ENCODE assay signal across 8 cellular contexts in genomic region chr6:24719125-24719931, GRCh38. TPM values are rescaled to one million over a fixed set of nuclear protein-coding genes. Genes with fewer than 3 reads are reported as not detected.
A peak's percentile ranks its signal among the peaks of the same experiment; 100 is the strongest.
DNase-seq lines count a peak whose midpoint lies in the region; ATAC-seq and TF ChIP-seq lines count a peak whose summit lies in the region.

Gene C6orf62, minus strand, starts transcription at chr6:24719154. Its CDS starts 486 bp downstream, at chr6:24718668.

- no peak within 1 kb of the TSS for H3K23ac ChIP-seq in H9 (ENCODE audit: insufficient read length, low read depth, low read length)

- ATAC-seq in Panc1 (no peak), foreskin keratinocyte (peak; percentile 12), HG02678 (IDR thresholded peaks at IDR 0.05; ENCODE audit: unreplicated experiment) (no peak)

- H3K9me3 ChIP-seq in H9 (ENCODE audit: control insufficient read depth, low read depth, low read length) (no peaks in the 10 kb centered on the region), Panc1 (ENCODE audit: control insufficient read depth, insufficient read depth, low read depth, low read length) (no peaks in the 10 kb centered on the region), tibial nerve (no peaks in the 10 kb centered on the region)

- H3K27me3 ChIP-seq in H9 (ENCODE audit: insufficient read depth, low read length) (no peaks in the 10 kb centered on the region), Panc1 (ENCODE audit: control insufficient read depth, insufficient read depth, low read length) (no peaks in the 10 kb centered on the region), foreskin keratinocyte (no peaks in the 10 kb centered on the region), tibial nerve (no peaks in the 10 kb centered on the region)

- H4K91ac ChIP-seq in H9 (ENCODE audit: insufficient read length, low read depth, low read length), result no peak within 1 kb of the TSS

- no peak within 1 kb of the TSS for H2AFZ ChIP-seq in H9 (ENCODE audit: low read length)

- no peak within 1 kb of the TSS for H2BK20ac ChIP-seq in H9 (ENCODE audit: low read depth, low read length, poor library complexity, severe bottlenecking)

- POLR2A ChIA-PET in Panc1 (lab: Charles Lee), result interaction anchor here (0.7 kb wide), 1 partner anchor 59 kb away, joined by 14 read pairs; no protein-coding TSS in a partner anchor

- no peak within 1 kb of the TSS for H4K8ac ChIP-seq in H9 (replicated peaks; ENCODE audit: insufficient read length, low read depth, low read length)

- H3T11ph ChIP-seq in H9 (ENCODE audit: low read length), result no peak within 1 kb of the TSS

- H3K4me1 Mint-ChIP-seq in CD14-positive monocyte (peaks cover 46% of the 10 kb centered on the region), H9 (peaks cover 19 to 30% of the 10 kb centered on the region in 2 experiments)
- H3K4me1 Mint-ChIP-seq in activated T-helper 2 cell treated with anti-CD3 and anti-CD28 coated beads, Interferon-gamma antibody, Interleukin-2, Interleukin-4, amounts not matched to agents 10 μg/mL and 5 μg/mL and 100 μg/mL, durations not matched to agents 14 hours and 24 hours and 36 hours (ENCODE audit: low read depth), result peaks cover 39% of the 10 kb centered on the region

- H3K27ac ChIP-seq in H9 (ENCODE audit: insufficient read length, low read depth, low read length) (no peak within 1 kb of the TSS), Panc1 (ENCODE audit: low read length) (peak within 1 kb of the TSS; percentile 98), foreskin keratinocyte (peak within 1 kb of the TSS; percentile 100), tibial nerve (peak within 1 kb of the TSS; percentile 96 to 100 (median 97))

- no peaks in the 10 kb centered on the region for H3K79me1 ChIP-seq in H9 (ENCODE audit: insufficient read depth, low read depth, low read length, poor library complexity, severe bottlenecking)

- H3K36me3 Mint-ChIP-seq in CD14-positive monocyte (peaks cover 42 to 43% of the 10 kb centered on the region in 2 donors), H9 (ENCODE audit: insufficient read depth in 1 of 3, low read depth in 3 of 3) (peaks cover 39 to 53% (median 51%) of the 10 kb centered on the region in 3 experiments)
- H3K36me3 Mint-ChIP-seq in activated T-helper 2 cell treated with anti-CD3 and anti-CD28 coated beads, Interferon-gamma antibody, Interleukin-2, Interleukin-4, amounts not matched to agents 10 μg/mL and 5 μg/mL and 100 μg/mL, durations not matched to agents 14 hours and 24 hours and 36 hours (ENCODE audit: low read depth), result peaks cover 59% of the 10 kb centered on the region

- peaks cover 35% of the 10 kb centered on the region for H3K36me3 ChIP-seq in Panc1 (ENCODE audit: control insufficient read depth, insufficient read depth, low read length)
- peaks cover 0 to 24% (median under 1%) of the 10 kb centered on the region in 3 donors for H3K36me3 ChIP-seq in tibial nerve

- no peak for TF ChIP-seq POLR2A in tibial nerve (IDR thresholded peaks at IDR 0.05)

- H3K56ac ChIP-seq in H9 (ENCODE audit: insufficient read length, low read depth, low read length), result no peak within 1 kb of the TSS

- H3K14ac ChIP-seq in H9 (ENCODE audit: insufficient read depth, low read length), result peak within 1 kb of the TSS; percentile 91; the same call in 1 of the 2 replicates

- H2BK12ac ChIP-seq in H9 (ENCODE audit: insufficient read length, low read depth, low read length), result no peak within 1 kb of the TSS

- H4K20me1 ChIP-seq in H9 (ENCODE audit: control insufficient read depth, insufficient read depth, insufficient read length), result no peaks in the 10 kb centered on the region

- no peak within 1 kb of the TSS for H4K5ac ChIP-seq in H9 (ENCODE audit: insufficient read length, low read depth, low read length)

- H3K79me2 ChIP-seq in H9 (ENCODE audit: insufficient read depth, low read length), result peaks cover 31% of the 10 kb centered on the region

- in situ Hi-C loops in Panc1 (cut with HindIII; ENCODE audit: low pct_unique_long_range_greater_than_20kb, low sequenced_read_pairs), result no loop called here

- H3K9ac ChIP-seq in H9 (ENCODE audit: extremely low read depth, insufficient read length, low read length), result peak within 1 kb of the TSS; percentile 94

- H2BK15ac ChIP-seq in H9 (ENCODE audit: low read depth, low read length), result no peak within 1 kb of the TSS

- TSS peak; percentile 73 for BruUV-seq in Panc1 (replicated peaks; lab: Mats Ljungman, UMichigan)

- no peak within 1 kb of the TSS for H3K4ac ChIP-seq in H9 (ENCODE audit: low read depth, low read length)

- H3K4me2 ChIP-seq in H9 (ENCODE audit: insufficient read depth, insufficient read length, low read length), result peak within 1 kb of the TSS; percentile 94

- WGBS in H9 (ENCODE audit: extremely low coverage, insufficient read length, low lambda C conversion rate), result no CpG with 5 or more reads among the region's 24 CpGs
- WGBS in tibial nerve, 2 donors, result 1 to 2% methylated on average over 23 to 24 of the region's 24 CpGs

- H3K27ac Mint-ChIP-seq in CD14-positive monocyte (peak within 1 kb of the TSS; percentile 96 to 100 (median 99)), H9 (peak within 1 kb of the TSS; percentile 99 to 100 (median 100))
- peak within 1 kb of the TSS; percentile 100 for H3K27ac Mint-ChIP-seq in activated T-helper 2 cell treated with anti-CD3 and anti-CD28 coated beads, Interferon-gamma antibody, Interleukin-2, Interleukin-4, amounts not matched to agents 10 μg/mL and 5 μg/mL and 100 μg/mL, durations not matched to agents 14 hours and 24 hours and 36 hours

- H3K4me3 ChIP-seq in Panc1 (ENCODE audit: low read depth in 2 of 2, low read length in 2 of 2) (peak within 1 kb of the TSS; percentile 88 to 93), tibial nerve (peak within 1 kb of the TSS; percentile 69 to 86 (median 74))

- H2AK5ac ChIP-seq in H9 (ENCODE audit: insufficient read length, low read length), result no peak within 1 kb of the TSS

- DNase-seq in CD14-positive monocyte (ENCODE audit: low spot score), result peak; percentile 55
- no peak for DNase-seq in H9
- no peak for DNase-seq in Panc1 (ENCODE audit: low read depth, low spot score)
- DNase-seq in activated T-helper 2 cell treated with anti-CD3 and anti-CD28 coated beads, Interferon-gamma antibody, Interleukin-2, Interleukin-4, amounts not matched to agents 10 μg/mL and 5 μg/mL and 100 μg/mL, durations not matched to agents 14 hours and 24 hours and 36 hours (ENCODE audit: low spot score), result peak; percentile 50
- DNase-seq in foreskin keratinocyte, result peak in 1 of 2 donors; percentile 48
- peak; percentile 44 for DNase-seq in occipital lobe (lab: John Stamatoyannopoulos, UW)
- DNase-seq in tibial nerve (ENCODE audit: low spot score in 2 of 2), result no peak

- peak within 1 kb of the TSS; percentile 91 for H3K18ac ChIP-seq in H9 (ENCODE audit: insufficient read length, low read depth, low read length)

- H3K4me3 Mint-ChIP-seq in CD14-positive monocyte, result peak within 1 kb of the TSS; percentile 95 to 99
- peak within 1 kb of the TSS; percentile 96 to 99 for H3K4me3 Mint-ChIP-seq in H9
- peak within 1 kb of the TSS; percentile 99 for H3K4me3 Mint-ChIP-seq in activated T-helper 2 cell treated with anti-CD3 and anti-CD28 coated beads, Interferon-gamma antibody, Interleukin-2, Interleukin-4, amounts not matched to agents 10 μg/mL and 5 μg/mL and 100 μg/mL, durations not matched to agents 14 hours and 24 hours and 36 hours (ENCODE audit: low read depth)

- no peak within 1 kb of the TSS for H2BK120ac ChIP-seq in H9 (ENCODE audit: low read depth, low read length, poor library complexity, severe bottlenecking)

- H3K4me1 ChIP-seq in H9 (ENCODE audit: insufficient read depth, low read length), result no peaks in the 10 kb centered on the region
- peaks cover 16% of the 10 kb centered on the region for H3K4me1 ChIP-seq in Panc1 (ENCODE audit: control insufficient read depth, insufficient read depth, low read length)
- H3K4me1 ChIP-seq in foreskin keratinocyte, result peaks cover 5% of the 10 kb centered on the region
- H3K4me1 ChIP-seq in tibial nerve, result peaks cover 0 to 50% (median 28%) of the 10 kb centered on the region in 4 donors

- intact Hi-C loops in CD14-positive monocyte (cut with micrococcal nuclease), result loop anchor here in 1 of 2 donors (2.0 kb wide), 1 partner anchor 55 kb away; the partner anchor contains the start of gene GMNN
- intact Hi-C loops in Panc1 (cut with micrococcal nuclease; ENCODE audit: unreplicated experiment), result no loop called here
- intact Hi-C loops in activated T-helper 2 cell treated with anti-CD3 and anti-CD28 coated beads, Interferon-gamma antibody, Interleukin-2, Interleukin-4, amounts not matched to agents 10 μg/mL and 5 μg/mL and 100 μg/mL, durations not matched to agents 14 hours and 24 hours and 36 hours (cut with micrococcal nuclease), result loop anchor here (2.0 to 10.0 kb wide), 3 partner anchors 47 to 1307 kb away; a partner anchor contains a TSS

- H3K27me3 Mint-ChIP-seq in CD14-positive monocyte (ENCODE audit: low read depth in 3 of 3) (peaks cover 1 to 2% (median 1%) of the 10 kb centered on the region in 3 donors), H9 (ENCODE audit: low read depth) (no peaks in the 10 kb centered on the region)
- H3K27me3 Mint-ChIP-seq in activated T-helper 2 cell treated with anti-CD3 and anti-CD28 coated beads, Interferon-gamma antibody, Interleukin-2, Interleukin-4, amounts not matched to agents 10 μg/mL and 5 μg/mL and 100 μg/mL, durations not matched to agents 14 hours and 24 hours and 36 hours (ENCODE audit: low read depth), result no peaks in the 10 kb centered on the region

- TF ChIP-seq CTCF in CD14-positive monocyte (IDR thresholded peaks at IDR 0.05) (no peak), H9 (conservative IDR thresholded peaks at IDR 0.05) (no peak), Panc1 (IDR thresholded peaks at IDR 0.05) (no peak), foreskin keratinocyte (conservative IDR thresholded peaks at IDR 0.05) (no peak), tibial nerve (IDR thresholded peaks at IDR 0.05) (no peak)

- TF ChIP-seq EP300 in tibial nerve (IDR thresholded peaks at IDR 0.05), result peak in 1 of 2 donors; percentile 44

- CTCF ChIA-PET in Panc1 (lab: Charles Lee), result no interaction called here

- no peak within 1 kb of the TSS for H2BK5ac ChIP-seq in H9 (ENCODE audit: insufficient read length, low read length)

- H3K23me2 ChIP-seq in H9 (ENCODE audit: insufficient read length, low read depth, low read length, poor library complexity, severe bottlenecking), result peaks cover 13% of the 10 kb centered on the region

- H3K9me3 Mint-ChIP-seq in CD14-positive monocyte (peaks cover 0 to 2% (median 0%) of the 10 kb centered on the region in 7 donors), H9 (no peaks in the 10 kb centered on the region)
- no peaks in the 10 kb centered on the region for H3K9me3 Mint-ChIP-seq in activated T-helper 2 cell treated with anti-CD3 and anti-CD28 coated beads, Interferon-gamma antibody, Interleukin-2, Interleukin-4, amounts not matched to agents 10 μg/mL and 5 μg/mL and 100 μg/mL, durations not matched to agents 14 hours and 24 hours and 36 hours

RNA-seq across cellular contexts. Expression of gene C6orf62, which starts in this region (rescaled TPM):
- polyA plus RNA-seq in CD14-positive monocyte (10 to 100 TPM; 55.4 to 78.8 TPM), foreskin keratinocyte (38.0 and 43.3 TPM in 2 replicates)
- total RNA-seq in H9 (2021) (125 TPM in 2 replicates), Panc1 (2021; ENCODE audit: unreplicated experiment) (153 TPM), foreskin keratinocyte (110 and 124 TPM in 2 replicates), occipital lobe (86.7 TPM), tibial nerve (100 to 1,000 TPM in 1 of 4 donors, 10 to 100 TPM in 3; 55.9 to 122 (median 77.9) TPM)
- polyA plus RNA-seq in Panc1 (2012; ENCODE audit: insufficient read length), result 53.5 TPM
- 117 and 122 TPM in 2 replicates for total RNA-seq in activated T-helper 2 cell treated with anti-CD3 and anti-CD28 coated beads, Interferon-gamma antibody, Interleukin-2, Interleukin-4, amounts not matched to agents 10 μg/mL and 5 μg/mL and 100 μg/mL, durations not matched to agents 14 hours and 24 hours and 36 hours

Comparison
In these comparisons a context has a peak if more than half of its experiments do, and no peak if none do; other contexts are left out.
1. DNase-seq: peak in CD14-positive monocyte (single experiment), activated T-helper 2 cell treated with anti-CD3 and anti-CD28 coated beads, Interferon-gamma antibody, Interleukin-2, Interleukin-4, amounts not matched to agents 10 μg/mL and 5 μg/mL and 100 μg/mL, durations not matched to agents 14 hours and 24 hours and 36 hours (single experiment) and occipital lobe (single experiment); none in H9 (single experiment), Panc1 (single experiment) and tibial nerve (0 of 2).
2. Peak in every context shown above with its lines, with median percentiles within 50 percentile points of each other: H3K27ac Mint-ChIP-seq and H3K4me3 Mint-ChIP-seq.